Comparison of ENCODE assay signal across 15 cellular contexts in genomic region chr3:86995537-86995936, GRCh38. TPM values are rescaled to one million over a fixed set of nuclear protein-coding genes. Genes with fewer than 3 reads are reported as not detected.
DNase-seq lines count a peak whose midpoint lies in the region; FAIRE-seq and TF ChIP-seq lines count a peak whose summit lies in the region.
"Had no signal": no experiment of that assay in that cellular context is flagged by ENCODE, and none has a peak within 500 bp of the region (broad histone marks: within the 10 kb centered on the region; RNA-seq: fewer than 3 reads in every experiment).

No MANE protein-coding gene starts in this region.

- no peak overlapping the region for H3K4me2 ChIP-seq in OCI-LY7 (ENCODE audit: low read length)

- intact Hi-C loops in thyroid gland (cut with DNase I) (no loop called here), OCI-LY7 (cut with micrococcal nuclease; ENCODE audit: unreplicated experiment) (no loop called here)

- no peak overlapping the region for H3K9ac ChIP-seq in adipocyte (ENCODE audit: low read length)

- no peak overlapping the region for H2AFZ ChIP-seq in OCI-LY7 (ENCODE audit: low read length)

- H3K4me1 ChIP-seq in adipocyte (ENCODE audit: control insufficient read depth, insufficient read depth, low read length) (peaks cover 42% of the 10 kb centered on the region), thyroid gland (no peaks in the 10 kb centered on the region), right atrium auricular region (no peaks in the 10 kb centered on the region), OCI-LY7 (ENCODE audit: insufficient read depth, low read length, poor library complexity, severe bottlenecking) (no peaks in the 10 kb centered on the region)
- H3K4me1 ChIP-seq: left lung, right lobe of liver had no signal

- DNase-seq in HFFc6: peak; percentile 83
- DNase-seq in adipocyte (ENCODE audit: low read depth): peak; percentile 90
- peak; percentile 84 for DNase-seq in fibroblast of villous mesenchyme (ENCODE audit: low read depth)
- peak; percentile 68 for DNase-seq in urothelium cell line (ENCODE audit: low spot score)
- DNase-seq in thyroid gland: no peak
- DNase-seq in right atrium auricular region (ENCODE audit: low spot score): no peak
- DNase-seq in OCI-LY7 (ENCODE audit: low spot score): no peak
- DNase-seq: activated CD4-positive, alpha-beta T cell treated with anti-CD3 and anti-CD28 coated beads, Interleukin-2, amount 50 U/mL, for 4 hours; activated naive CD4-positive, alpha-beta T cell treated with Interleukin-2 at 50 U/mL for 16 hours; left lung; MV-4-11; right lobe of liver had no signal

- no peaks in the 10 kb centered on the region for H3K9me2 ChIP-seq in OCI-LY7 (ENCODE audit: insufficient read depth, low read length)

- no peak for TF ChIP-seq POLR2A in thyroid gland (IDR thresholded peaks at IDR 0.05)

- H3K27ac ChIP-seq in thyroid gland (no peak overlapping the region), right atrium auricular region (no peak overlapping the region), OCI-LY7 (ENCODE audit: low read depth, low read length, poor library complexity, severe bottlenecking) (no peak overlapping the region)
- H3K27ac ChIP-seq: gastroesophageal sphincter, left lung, right lobe of liver had no signal

- H3K9me3 ChIP-seq in adipocyte (ENCODE audit: control insufficient read depth, low read length): no peaks in the 10 kb centered on the region
- H3K9me3 ChIP-seq in thyroid gland: no peaks in the 10 kb centered on the region
- no peaks in the 10 kb centered on the region for H3K9me3 ChIP-seq in right atrium auricular region
- H3K9me3 ChIP-seq in OCI-LY7 (ENCODE audit: low read length): no peaks in the 10 kb centered on the region
- H3K9me3 ChIP-seq: gastroesophageal sphincter, left lung, right lobe of liver had no signal

- H3K4me3 Mint-ChIP-seq in HFFc6: peak overlapping the region; percentile 74
- H3K4me3 Mint-ChIP-seq: nephron; T-helper 1 cell treated with Interleukin-12 subunit alpha and Interleukin-12 subunit beta and Interleukin-4 antibody, amounts not matched to agents 30 μg/mL and 1 μg/mL, for 36 hours had no signal

- no peaks in the 10 kb centered on the region; the same call in 1 of the 2 replicates for H3K27me3 Mint-ChIP-seq in HFFc6 (ENCODE audit: insufficient read depth)

- H3K4me1 Mint-ChIP-seq in HFFc6 (ENCODE audit: low read depth): peaks cover 66% of the 10 kb centered on the region

- CTCF ChIA-PET in OCI-LY7 (lab: Charles Lee; ENCODE audit: unreplicated experiment): no interaction called here

- H3K27ac Mint-ChIP-seq in HFFc6: peak overlapping the region; percentile 84
- H3K27ac Mint-ChIP-seq: nephron; T-helper 1 cell treated with Interleukin-12 subunit alpha and Interleukin-12 subunit beta and Interleukin-4 antibody, amounts not matched to agents 30 μg/mL and 1 μg/mL, for 36 hours had no signal

- no peaks in the 10 kb centered on the region for H3K36me3 Mint-ChIP-seq in HFFc6 (ENCODE audit: low read depth)

- no TSS peak for BruUV-seq in OCI-LY7 (replicated peaks; lab: Mats Ljungman, UMichigan)

- POLR2A ChIA-PET in OCI-LY7 (lab: Charles Lee): interaction anchor here (0.6 kb wide), 1 partner anchor 168 kb away, joined by 3 read pairs; no protein-coding TSS in a partner anchor

- H3K27me3 ChIP-seq in adipocyte (replicated peaks; ENCODE audit: control insufficient read depth, insufficient read depth, low read length) (no peaks in the 10 kb centered on the region), thyroid gland (no peaks in the 10 kb centered on the region), right atrium auricular region (no peaks in the 10 kb centered on the region)
- H3K27me3 ChIP-seq: right lobe of liver had no signal

- 83 to 91% methylated on average over 5 of the region's 5 CpGs for WGBS in thyroid gland, 2 donors

- H3K36me3 ChIP-seq in adipocyte (ENCODE audit: control insufficient read depth, insufficient read depth, low read length, severe bottlenecking): no peaks in the 10 kb centered on the region
- no peaks in the 10 kb centered on the region for H3K36me3 ChIP-seq in thyroid gland
- no peaks in the 10 kb centered on the region for H3K36me3 ChIP-seq in right atrium auricular region
- no peaks in the 10 kb centered on the region for H3K36me3 ChIP-seq in OCI-LY7 (ENCODE audit: insufficient read depth, low read length)
- H3K36me3 ChIP-seq: gastroesophageal sphincter, left lung, right lobe of liver had no signal

- H3K79me2 ChIP-seq in OCI-LY7 (ENCODE audit: insufficient read depth, low read depth, low read length): no peaks in the 10 kb centered on the region

- TF ChIP-seq CTCF in HFFc6 (IDR thresholded peaks at IDR 0.05): no peak
- TF ChIP-seq CTCF in fibroblast of villous mesenchyme (IDR thresholded peaks at IDR 0.05; ENCODE audit: insufficient read depth, low read depth, low read length): no peak
- no peak for TF ChIP-seq CTCF in thyroid gland (IDR thresholded peaks at IDR 0.05)
- TF ChIP-seq CTCF in right atrium auricular region (IDR thresholded peaks at IDR 0.05): no peak
- TF ChIP-seq CTCF in OCI-LY7 (conservative IDR thresholded peaks at IDR 0.05; ENCODE audit: low read length): no peak

- no peak for FAIRE-seq in urothelium cell line (lab: Jason Lieb, UNC)

- H4K20me1 ChIP-seq in OCI-LY7 (ENCODE audit: insufficient read depth, low read length): no peaks in the 10 kb centered on the region

- H3K4me3 ChIP-seq in adipocyte (ENCODE audit: low read length) (peak overlapping the region; percentile 43), fibroblast of villous mesenchyme (ENCODE audit: low read depth, low read length) (no peak overlapping the region), thyroid gland (replicated peaks in 1 of 3) (no peak overlapping the region), right atrium auricular region (no peak overlapping the region), OCI-LY7 (ENCODE audit: low read depth, low read length, poor library complexity, severe bottlenecking) (no peak overlapping the region)
- H3K4me3 ChIP-seq: gastroesophageal sphincter, left lung, right lobe of liver had no signal

- H3K9me3 Mint-ChIP-seq in HFFc6: no peaks in the 10 kb centered on the region
- H3K9me3 Mint-ChIP-seq: nephron; T-helper 1 cell treated with Interleukin-12 subunit alpha and Interleukin-12 subunit beta and Interleukin-4 antibody, amounts not matched to agents 30 μg/mL and 1 μg/mL, for 36 hours had no signal

RNA-seq across cellular contexts. Expression of gene VGLL3, which starts 4.6 kb away (rescaled TPM):
- 100 to 1,000 TPM; 117 to 193 (median 151) TPM for total RNA-seq in HFFc6 (2021; fragmentation: NEBNext Ultra II Directional; extraction: Animal tissue kit (Norgen Biotek cat#: 25700))
- total RNA-seq in fibroblast of villous mesenchyme (102 and 223 TPM in 2 replicates), thyroid gland (10 to 100 TPM in 3 of 4 donors, 1 to 10 TPM in 1; 3.0 to 18.7 (median 12.7) TPM), right atrium auricular region (10 to 100 TPM; 13.0 to 32.4 TPM), OCI-LY7 (2022) (not detected in 2 replicates)
- not detected in 2 replicates for total RNA-seq in OCI-LY7 (2014; rRNA removed; shearing (Covaris generic))

Comparison
In these comparisons a context has a peak if more than half of its experiments do, and no peak if none do; other contexts are left out.
1. DNase-seq: peak in HFFc6 (single experiment), adipocyte (single experiment), fibroblast of villous mesenchyme (single experiment) and urothelium cell line (single experiment); none in thyroid gland (0 of 2), right atrium auricular region (single experiment) and OCI-LY7 (single experiment).
2. RNA of gene VGLL3, which starts 4.6 kb away (total RNA-seq): 102 to 223 TPM in fibroblast of villous mesenchyme, 117 to 193 TPM in HFFc6, 13.0 to 32.4 TPM in right atrium auricular region and 3.0 to 18.7 TPM in thyroid gland; not detected in OCI-LY7; every median in the first group is over 4 times any median in the second.